Comparison of ENCODE assay signal across 17 cellular contexts in the genomic region with DNA sequence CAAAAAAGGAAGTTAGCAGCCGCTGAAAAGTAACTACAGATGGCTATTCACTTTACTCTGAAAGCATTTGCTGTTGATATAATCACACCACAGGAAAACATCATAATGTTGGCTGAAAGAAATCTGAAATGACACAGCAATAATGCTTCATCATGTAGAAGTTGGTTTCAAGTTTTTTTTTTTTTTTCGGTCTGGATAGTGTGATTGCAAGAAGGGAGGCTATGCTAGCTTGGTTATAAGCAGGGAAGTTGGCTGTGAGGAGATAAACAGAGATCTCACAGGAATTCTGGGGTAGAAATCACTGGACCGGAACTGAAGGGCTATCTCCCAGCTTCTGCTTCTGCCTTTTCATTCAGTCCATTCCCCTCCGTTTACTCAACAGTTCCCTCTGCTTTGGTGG. TPM values are rescaled to one million over a fixed set of nuclear protein-coding genes. Genes with fewer than 3 reads are reported as not detected.
DNase-seq lines count a peak whose midpoint lies in the region; ATAC-seq and TF ChIP-seq lines count a peak whose summit lies in the region.
"Had no signal": no experiment of that assay in that cellular context is flagged by ENCODE, and none has a peak within 500 bp of the region (broad histone marks: within the 10 kb centered on the region; RNA-seq: fewer than 3 reads in every experiment).

No MANE protein-coding gene starts in this region.

- H4K91ac ChIP-seq in mesenchymal stem cell (ENCODE audit: low read length): no peak overlapping the region

- no peaks in the 10 kb centered on the region for H3K4me1 ChIP-seq in ACC112 (ENCODE audit: control insufficient read depth, insufficient read depth, low read length, unreplicated experiment)
- H3K4me1 ChIP-seq in mesenchymal stem cell (ENCODE audit: control insufficient read depth, insufficient read depth, low read depth, low read length): no peaks in the 10 kb centered on the region
- peaks cover 4% of the 10 kb centered on the region for H3K4me1 ChIP-seq in ovary (ENCODE audit: insufficient read depth)

- H2BK120ac ChIP-seq in mesenchymal stem cell (ENCODE audit: low read depth, low read length): no peak overlapping the region

- peak overlapping the region; percentile 82 for H3K9ac ChIP-seq in mesenchymal stem cell (ENCODE audit: low read length)
- H3K9ac ChIP-seq: KMS-11 had no signal

- peak; percentile 55 for DNase-seq in H4 (ENCODE audit: low spot score)
- DNase-seq in dermis blood vessel endothelial cell: peak; percentile 58
- DNase-seq in mesenchymal stem cell: no peak
- DNase-seq in ovary: no peak
- no peak for DNase-seq in activated CD4-positive, alpha-beta T cell treated with anti-CD3 and anti-CD28 coated beads, Interleukin-2, amount 10 ng/mL, durations not matched to agents 24 days and 14 days
- no peak for DNase-seq in NCI-H524 (lab: John Stamatoyannopoulos, UW)
- DNase-seq: activated CD8-positive, alpha-beta memory T cell treated with anti-CD3 and anti-CD28 coated beads, Interleukin-2, amount 10 ng/mL, durations not matched to agents 7 days and 5 days; activated naive CD4-positive, alpha-beta T cell treated with anti-CD3 and anti-CD28 coated beads, Interleukin-2, amount 50 U/mL, for 16 hours; foreskin melanocyte; kidney; NCI-H748 treated with DMSO at 0.1 percent for 48 hours; small intestine; upper lobe of left lung had no signal

- H2BK5ac ChIP-seq in mesenchymal stem cell (ENCODE audit: low read depth, low read length, poor library complexity, severe bottlenecking): no peak overlapping the region

- H2AK5ac ChIP-seq in mesenchymal stem cell (ENCODE audit: low read length, severe bottlenecking): no peak overlapping the region

- WGBS in mesenchymal stem cell: 70% methylated on average over 3 of the region's 4 CpGs
- WGBS in ovary, 3 donors: 12 to 43% (median 20%) methylated on average over 4 of the region's 4 CpGs

- intact Hi-C loops in ovary (cut with DNase I): no loop called here
- intact Hi-C loops in activated CD4-positive, alpha-beta T cell treated with anti-CD3 and anti-CD28 coated beads, Interleukin-2, amount 10 ng/mL, durations not matched to agents 24 days and 14 days (cut with micrococcal nuclease): no loop called here

- no peak overlapping the region for H3K4ac ChIP-seq in mesenchymal stem cell (ENCODE audit: low read depth in 1 of 2, low read length in 2 of 2)

- H2AFZ ChIP-seq in ACC112 (ENCODE audit: low read length, unreplicated experiment) (peak overlapping the region; percentile 12), mesenchymal stem cell (ENCODE audit: low read depth, low read length) (no peak overlapping the region)

- no peaks in the 10 kb centered on the region for H3K36me3 ChIP-seq in ACC112 (ENCODE audit: insufficient read depth, low read length)
- no peaks in the 10 kb centered on the region for H3K36me3 ChIP-seq in mesenchymal stem cell (ENCODE audit: control insufficient read depth in 1 of 2, insufficient read depth in 2 of 2, low read depth in 1 of 2, low read length in 2 of 2)
- H3K36me3 ChIP-seq in ovary: no peaks in the 10 kb centered on the region
- H3K36me3 ChIP-seq: upper lobe of left lung had no signal

- H3K18ac ChIP-seq in mesenchymal stem cell (ENCODE audit: low read depth in 1 of 2, low read length in 2 of 2): no peak overlapping the region

- H3K79me2 ChIP-seq in ACC112 (ENCODE audit: control insufficient read depth, insufficient read depth, low read length, unreplicated experiment): no peaks in the 10 kb centered on the region

- no peak overlapping the region for H3K27ac Mint-ChIP-seq in activated CD4-positive, alpha-beta T cell treated with anti-CD3 and anti-CD28 coated beads, Interleukin-2, amount 10 ng/mL, durations not matched to agents 24 days and 14 days
- H3K27ac Mint-ChIP-seq: activated CD8-positive, alpha-beta memory T cell treated with anti-CD3 and anti-CD28 coated beads, Interleukin-2, amount 10 ng/mL, durations not matched to agents 7 days and 5 days; nephron had no signal

- H3K4me2 ChIP-seq in mesenchymal stem cell (ENCODE audit: low read length, poor library complexity, severe bottlenecking): no peak overlapping the region
- H3K4me2 ChIP-seq: KMS-11 had no signal

- H3K79me1 ChIP-seq in mesenchymal stem cell (replicated peaks; ENCODE audit: low read length, poor library complexity, severe bottlenecking): no peaks in the 10 kb centered on the region

- TF ChIP-seq CTCF in ovary (IDR thresholded peaks at IDR 0.05): no peak

- H4K8ac ChIP-seq in mesenchymal stem cell (ENCODE audit: low read length): no peak overlapping the region

- H3K9me3 Mint-ChIP-seq in activated CD4-positive, alpha-beta T cell treated with anti-CD3 and anti-CD28 coated beads, Interleukin-2, amount 10 ng/mL, durations not matched to agents 24 days and 14 days: peaks cover 7% of the 10 kb centered on the region
- H3K9me3 Mint-ChIP-seq: nephron had no signal

- no peak overlapping the region for H3K23ac ChIP-seq in mesenchymal stem cell (ENCODE audit: low read length in 2 of 2)

- H3K27me3 ChIP-seq in ACC112 (ENCODE audit: insufficient read depth, low read length) (no peaks in the 10 kb centered on the region), mesenchymal stem cell (ENCODE audit: control insufficient read depth in 1 of 2, insufficient read depth in 1 of 2, low read length in 2 of 2) (no peaks in the 10 kb centered on the region), ovary (no peaks in the 10 kb centered on the region)
- H3K27me3 ChIP-seq: upper lobe of left lung had no signal

- peaks cover 29% of the 10 kb centered on the region for H3K27me3 Mint-ChIP-seq in activated CD4-positive, alpha-beta T cell treated with anti-CD3 and anti-CD28 coated beads, Interleukin-2, amount 10 ng/mL, durations not matched to agents 24 days and 14 days

- H3K9me3 ChIP-seq in mesenchymal stem cell (ENCODE audit: control insufficient read depth, low read length): no peaks in the 10 kb centered on the region
- no peaks in the 10 kb centered on the region for H3K9me3 ChIP-seq in ovary
- H3K9me3 ChIP-seq: upper lobe of left lung had no signal

- no peak overlapping the region for H3K4me3 Mint-ChIP-seq in activated CD4-positive, alpha-beta T cell treated with anti-CD3 and anti-CD28 coated beads, Interleukin-2, amount 10 ng/mL, durations not matched to agents 24 days and 14 days
- H3K4me3 Mint-ChIP-seq: activated CD8-positive, alpha-beta memory T cell treated with anti-CD3 and anti-CD28 coated beads, Interleukin-2, amount 10 ng/mL, durations not matched to agents 7 days and 5 days had no signal

- no peak for ATAC-seq in HG03439 (IDR thresholded peaks at IDR 0.05; ENCODE audit: unreplicated experiment)
- ATAC-seq: activated CD8-positive, alpha-beta memory T cell treated with anti-CD3 and anti-CD28 coated beads, Interleukin-2, amount 10 ng/mL, durations not matched to agents 7 days and 5 days had no signal

- H3K4me1 Mint-ChIP-seq in activated CD4-positive, alpha-beta T cell treated with anti-CD3 and anti-CD28 coated beads, Interleukin-2, amount 10 ng/mL, durations not matched to agents 24 days and 14 days: peaks cover 5% of the 10 kb centered on the region
- H3K4me1 Mint-ChIP-seq: nephron had no signal

- no peak overlapping the region for H3K27ac ChIP-seq in ACC112 (ENCODE audit: low read depth, low read length)
- H3K27ac ChIP-seq in mesenchymal stem cell (ENCODE audit: low read length, poor library complexity, severe bottlenecking): no peak overlapping the region
- H3K27ac ChIP-seq in ovary: peak overlapping the region in 1 of 2 donors; percentile 33
- H3K27ac ChIP-seq: KMS-11 had no signal

- H3K4me3 ChIP-seq in ACC112 (ENCODE audit: low read depth, low read length): no peak overlapping the region
- H3K4me3 ChIP-seq in mesenchymal stem cell (ENCODE audit: insufficient read depth in 1 of 2, low read depth in 1 of 2, low read length in 2 of 2): peak overlapping the region in 1 of 2 experiments; percentile 5
- no peak overlapping the region for H3K4me3 ChIP-seq in ovary
- H3K4me3 ChIP-seq: upper lobe of left lung had no signal

- H3K14ac ChIP-seq in mesenchymal stem cell (ENCODE audit: low read length in 2 of 2): no peak overlapping the region

- H2BK12ac ChIP-seq in mesenchymal stem cell (ENCODE audit: low read length in 2 of 2): no peak overlapping the region

- H3K36me3 Mint-ChIP-seq in activated CD4-positive, alpha-beta T cell treated with anti-CD3 and anti-CD28 coated beads, Interleukin-2, amount 10 ng/mL, durations not matched to agents 24 days and 14 days (ENCODE audit: low read depth): peaks cover 2% of the 10 kb centered on the region

- no peak for TF ChIP-seq POLR2A in ovary (IDR thresholded peaks at IDR 0.05)

- no peak for TF ChIP-seq EP300 in ovary (IDR thresholded peaks at IDR 0.05)

- no peak overlapping the region for H2BK15ac ChIP-seq in mesenchymal stem cell (ENCODE audit: low read depth, poor library complexity, severe bottlenecking)

RNA-seq across cellular contexts. Expression of a gene that starts 57.9 kb away (rescaled TPM):
- total RNA-seq in H4 (2014; rRNA removed; shearing (Covaris generic)): 7.6 and 12.6 TPM in 2 replicates
- total RNA-seq in dermis blood vessel endothelial cell (48.8 and 64.4 TPM in 2 replicates), ovary (10 to 100 TPM; 43.0 to 57.7 (median 53.8) TPM)
- polyA plus RNA-seq in mesenchymal stem cell (2013, experiment 1 of 2): 5.0 TPM
- polyA plus RNA-seq in mesenchymal stem cell (2013, experiment 2 of 2): 5.5 TPM
- 10 to 100 TPM; 20.9 to 62.2 TPM for polyA plus RNA-seq in ovary
- 12.4 and 12.9 TPM in 2 replicates for total RNA-seq in activated CD4-positive, alpha-beta T cell treated with anti-CD3 and anti-CD28 coated beads, Interleukin-2, amount 10 ng/mL, durations not matched to agents 24 days and 14 days

Comparison
In these comparisons a context has a peak if more than half of its experiments do, and no peak if none do; other contexts are left out.
1. DNase-seq: peak in H4 (single experiment) and dermis blood vessel endothelial cell (single experiment); none in mesenchymal stem cell (single experiment), ovary (0 of 5), activated CD4-positive, alpha-beta T cell treated with anti-CD3 and anti-CD28 coated beads, Interleukin-2, amount 10 ng/mL, durations not matched to agents 24 days and 14 days (single experiment) and NCI-H524 (0 of 2).